Comparison of ENCODE assay signal across 26 cellular contexts in genomic region chr1:117585086-117585485, GRCh38.
"Had no signal": no experiment of that assay in that cellular context is flagged by ENCODE, and none has a peak within 500 bp of the region (broad histone marks: within the 10 kb centered on the region; RNA-seq: fewer than 3 reads in every experiment).

No MANE protein-coding gene starts in this region.

- H3K4me1 Mint-ChIP-seq: activated naive CD4-positive, alpha-beta T cell treated with anti-CD3 and anti-CD28 coated beads, Interleukin-2, amount 50 U/mL, for 24 hours; activated naive CD8-positive, alpha-beta T cell treated with anti-CD3 and anti-CD28 coated beads for 36 hours; activated naive CD8-positive, alpha-beta T cell treated with anti-CD3 and anti-CD28 coated beads, Interleukin-2, amount 50 U/mL, for 24 hours; WTC11 had no signal

- H3K36me3 ChIP-seq: adrenal gland, cardiac muscle cell, colonic mucosa, esophagus squamous epithelium, gastroesophageal sphincter had no signal

- H3K27me3 Mint-ChIP-seq: activated naive CD4-positive, alpha-beta T cell treated with anti-CD3 and anti-CD28 coated beads, Interleukin-2, amount 50 U/mL, for 24 hours; activated naive CD8-positive, alpha-beta T cell treated with anti-CD3 and anti-CD28 coated beads for 36 hours; activated naive CD8-positive, alpha-beta T cell treated with anti-CD3 and anti-CD28 coated beads, Interleukin-2, amount 50 U/mL, for 24 hours had no signal

- H3K9me3 ChIP-seq: adrenal gland, body of pancreas, colonic mucosa, esophagus squamous epithelium, gastroesophageal sphincter had no signal

- H3K27me3 ChIP-seq: adrenal gland, body of pancreas, cardiac muscle cell, colonic mucosa, esophagus squamous epithelium, gastroesophageal sphincter had no signal

- H3K4me1 ChIP-seq: adrenal gland had no signal

- H3K4me3 ChIP-seq: adrenal gland, body of pancreas, cardiac muscle cell, colonic mucosa, esophagus squamous epithelium, gastroesophageal sphincter had no signal

- ATAC-seq: activated CD4-positive, CD25-positive, alpha-beta regulatory T cell treated with anti-CD3 and anti-CD28 coated beads, Interleukin-2, amount 50 U/mL, for 24 hours; activated CD8-positive, alpha-beta T cell treated with anti-CD3 and anti-CD28 coated beads for 36 hours; activated naive CD8-positive, alpha-beta T cell treated with anti-CD3 and anti-CD28 coated beads, Interleukin-2, amount 50 U/mL, for 24 hours; body of pancreas; gastroesophageal sphincter; WTC11 had no signal

- H3K27ac ChIP-seq: adrenal gland, body of pancreas, cardiac muscle cell, colonic mucosa, epithelial cell of prostate, esophagus squamous epithelium, gastroesophageal sphincter had no signal

- DNase-seq: activated CD4-positive, alpha-beta T cell treated with anti-CD3 and anti-CD28 coated beads for 48 hours; activated CD4-positive, alpha-beta T cell treated with anti-CD3 and anti-CD28 coated beads, Interleukin-2, amount 50 U/mL, for 1 hour; activated CD4-positive, alpha-beta T cell treated with anti-CD3 and anti-CD28 coated beads, Interleukin-2, amount 50 U/mL, for 48 hours; activated CD8-positive, alpha-beta memory T cell treated with anti-CD3 and anti-CD28 coated beads for 24 hours; activated CD8-positive, alpha-beta T cell treated with anti-CD3 and anti-CD28 coated beads for 36 hours; activated naive CD4-positive, alpha-beta T cell treated with anti-CD3 and anti-CD28 coated beads for 36 hours; activated naive CD8-positive, alpha-beta T cell treated with anti-CD3 and anti-CD28 coated beads for 36 hours; activated naive CD8-positive, alpha-beta T cell treated with anti-CD3 and anti-CD28 coated beads, Interleukin-2, amount 50 U/mL, for 24 hours; activated T-cell treated with anti-CD3 and anti-CD28 coated beads, Interleukin-2, amount 50 U/mL, for 48 hours; adrenal gland; amygdala; aorta; central memory CD4-positive, alpha-beta T cell; cerebellar nuclear complex; colonic mucosa; effector CD8-positive, alpha-beta T cell; esophagus squamous epithelium; foreskin melanocyte; T-helper 2 cell had no signal

- H3K9me3 Mint-ChIP-seq: activated CD8-positive, alpha-beta T cell treated with anti-CD3 and anti-CD28 coated beads for 36 hours; activated naive CD4-positive, alpha-beta T cell treated with anti-CD3 and anti-CD28 coated beads for 36 hours; activated naive CD4-positive, alpha-beta T cell treated with anti-CD3 and anti-CD28 coated beads, Interleukin-2, amount 50 U/mL, for 24 hours; activated naive CD8-positive, alpha-beta T cell treated with anti-CD3 and anti-CD28 coated beads for 36 hours; activated naive CD8-positive, alpha-beta T cell treated with anti-CD3 and anti-CD28 coated beads, Interleukin-2, amount 50 U/mL, for 24 hours had no signal

- H3K27ac Mint-ChIP-seq: activated CD8-positive, alpha-beta T cell treated with anti-CD3 and anti-CD28 coated beads for 36 hours; activated naive CD4-positive, alpha-beta T cell treated with anti-CD3 and anti-CD28 coated beads for 36 hours; activated naive CD4-positive, alpha-beta T cell treated with anti-CD3 and anti-CD28 coated beads, Interleukin-2, amount 50 U/mL, for 24 hours; activated naive CD8-positive, alpha-beta T cell treated with anti-CD3 and anti-CD28 coated beads for 36 hours; activated naive CD8-positive, alpha-beta T cell treated with anti-CD3 and anti-CD28 coated beads, Interleukin-2, amount 50 U/mL, for 24 hours; WTC11 had no signal

- H3K36me3 Mint-ChIP-seq: activated naive CD4-positive, alpha-beta T cell treated with anti-CD3 and anti-CD28 coated beads, Interleukin-2, amount 50 U/mL, for 24 hours; activated naive CD8-positive, alpha-beta T cell treated with anti-CD3 and anti-CD28 coated beads for 36 hours; WTC11 had no signal

- H3K4me3 Mint-ChIP-seq: activated CD8-positive, alpha-beta T cell treated with anti-CD3 and anti-CD28 coated beads for 36 hours; activated naive CD4-positive, alpha-beta T cell treated with anti-CD3 and anti-CD28 coated beads for 36 hours; activated naive CD4-positive, alpha-beta T cell treated with anti-CD3 and anti-CD28 coated beads, Interleukin-2, amount 50 U/mL, for 24 hours; activated naive CD8-positive, alpha-beta T cell treated with anti-CD3 and anti-CD28 coated beads for 36 hours; activated naive CD8-positive, alpha-beta T cell treated with anti-CD3 and anti-CD28 coated beads, Interleukin-2, amount 50 U/mL, for 24 hours; WTC11 had no signal
